3 cellular contexts compared by ENCODE assay signal in genomic region chr17:34045990-34046389, GRCh38.
TF ChIP-seq lines count a peak whose summit lies in the region.

No MANE protein-coding gene starts in this region.

TF ChIP-seq in HepG2, 621 proteins besides CTCF, POLR2A, EP300 and RAD21:
- TF ChIP-seq ZNF331 (CRISPR knock-in tag; IDR thresholded peaks at IDR 0.05) (peak; percentile 69; the same call in 1 of the 2 replicates), KDM5A (IDR thresholded peaks at IDR 0.05; ENCODE audit: borderline replicate concordance, low read length) (no peak), CEBPB (IDR thresholded peaks at IDR 0.05; ENCODE audit: borderline replicate concordance, low read depth, low read length) (0 out of 2 replicates have a peak, but pooled peaks have one; percentile 33), GPBP1L1 (CRISPR knock-in tag; IDR thresholded peaks at IDR 0.05) (no peak), CEBPZ (IDR thresholded peaks at IDR 0.05; ENCODE audit: low read length) (no peak)

TF ChIP-seq in GM23338, 12 proteins besides CTCF, POLR2A, EP300 and RAD21:
- peak; percentile 81 for TF ChIP-seq ZNF331 (CRISPR knock-in tag; IDR thresholded peaks at IDR 0.05; ENCODE audit: low read depth)
- TF ChIP-seq ETS1 (IDR thresholded peaks at IDR 0.05) = no peak

TF ChIP-seq in K562, 482 proteins besides CTCF, POLR2A, EP300 and RAD21:
- no peak for TF ChIP-seq KLF16 (IDR thresholded peaks at IDR 0.05)
- TF ChIP-seq TFE3 (CRISPR knock-in tag; IDR thresholded peaks at IDR 0.05) = peak; percentile 20
